15 cellular contexts compared by ENCODE assay signal in genomic region chr5:81426347-81426746, GRCh38. TPM values are rescaled to one million over a fixed set of nuclear protein-coding genes. Genes with fewer than 3 reads are reported as not detected.
DNase-seq lines count a peak whose midpoint lies in the region; ATAC-seq, FAIRE-seq and TF ChIP-seq lines count a peak whose summit lies in the region.
"Had no signal": no experiment of that assay in that cellular context is flagged by ENCODE, and none has a peak within 500 bp of the region (broad histone marks: within the 10 kb centered on the region; RNA-seq: fewer than 3 reads in every experiment).

No MANE protein-coding gene starts in this region.

- no peaks in the 10 kb centered on the region for H3K9me3 Mint-ChIP-seq in CD4-positive, alpha-beta T cell
- H3K9me3 Mint-ChIP-seq: natural killer cell; stimulated activated memory B cell treated with anti-CD40 and anti-IgM and Interleukin-4, amounts not matched to agents 10 μg/mL and 1 μg/mL and 100 μg/mL, for 72 hours had no signal

- H3K27me3 Mint-ChIP-seq in CD4-positive, alpha-beta T cell = no peaks in the 10 kb centered on the region
- H3K27me3 Mint-ChIP-seq: activated naive CD8-positive, alpha-beta T cell; stimulated activated memory B cell treated with anti-CD40 and anti-IgM and Interleukin-4, amounts not matched to agents 10 μg/mL and 1 μg/mL and 100 μg/mL, for 72 hours had no signal

- H3K4me1 Mint-ChIP-seq in CD4-positive, alpha-beta T cell (ENCODE audit: low read depth) = peaks cover 11% of the 10 kb centered on the region

- H3K4me3 ChIP-seq in OCI-LY7 (ENCODE audit: low read depth, low read length, poor library complexity, severe bottlenecking) (no peak overlapping the region), endothelial cell of umbilical vein (replicated peaks in 1 of 3; ENCODE audit: insufficient read depth in 1 of 3, low read depth in 1 of 3, low read length in 3 of 3) (no peak overlapping the region)
- H3K4me3 ChIP-seq: HAP-1, heart right ventricle, right lobe of liver had no signal

- H2AFZ ChIP-seq in OCI-LY7 (ENCODE audit: low read length) (no peak overlapping the region), endothelial cell of umbilical vein (ENCODE audit: low read depth, low read length) (peak overlapping the region; percentile 27)

- in situ Hi-C loops in GM13977 (cut with MboI; ENCODE audit: low pct_unique_long_range_greater_than_20kb, low sequenced_read_pairs, unreplicated experiment) = loop anchor here (10.0 kb wide), 1 partner anchor 798 kb away; no protein-coding TSS in a partner anchor

- no peak for FAIRE-seq in endothelial cell of umbilical vein (lab: Jason Lieb, UNC)

- no peaks in the 10 kb centered on the region for H3K27me3 ChIP-seq in CD4-positive, alpha-beta T cell (ENCODE audit: control insufficient read depth, insufficient read depth, low read length)
- H3K27me3 ChIP-seq in endothelial cell of umbilical vein (ENCODE audit: control insufficient read depth in 2 of 2, insufficient read depth in 2 of 2, low read length in 2 of 2) = no peaks in the 10 kb centered on the region
- H3K27me3 ChIP-seq: heart right ventricle, right lobe of liver had no signal

- H4K20me1 ChIP-seq in OCI-LY7 (ENCODE audit: insufficient read depth, low read length) = no peaks in the 10 kb centered on the region
- no peaks in the 10 kb centered on the region for H4K20me1 ChIP-seq in endothelial cell of umbilical vein (replicated peaks; ENCODE audit: control insufficient read depth, extremely low read depth, insufficient read depth, low read length)

- no peak for TF ChIP-seq CTCF in CD4-positive, alpha-beta T cell (IDR thresholded peaks at IDR 0.05)
- no peak for TF ChIP-seq CTCF in OCI-LY7 (conservative IDR thresholded peaks at IDR 0.05; ENCODE audit: low read length)
- no peak for TF ChIP-seq CTCF in endothelial cell of umbilical vein (IDR thresholded peaks at IDR 0.05; ENCODE audit: extremely low read depth in 1 of 2, insufficient read depth in 1 of 2, low read depth in 1 of 2, low read length in 2 of 2)
- TF ChIP-seq CTCF in GM13977 (IDR thresholded peaks at IDR 0.05; ENCODE audit: extremely low read depth, insufficient read depth, missing control alignments) = no peak

- no peaks in the 10 kb centered on the region for H3K9me2 ChIP-seq in OCI-LY7 (ENCODE audit: insufficient read depth, low read length)

- no peak overlapping the region for H3K9ac ChIP-seq in endothelial cell of umbilical vein (replicated peaks; ENCODE audit: extremely low read depth, insufficient read depth, low read length)

- BruUV-seq in OCI-LY7 (replicated peaks; lab: Mats Ljungman, UMichigan) (no TSS peak), endothelial cell of umbilical vein (replicated peaks; lab: Mats Ljungman, UMichigan) (no TSS peak)

- H3K4me1 ChIP-seq in OCI-LY7 (ENCODE audit: insufficient read depth, low read length, poor library complexity, severe bottlenecking) (peaks cover 13% of the 10 kb centered on the region), endothelial cell of umbilical vein (ENCODE audit: control insufficient read depth, extremely low read depth, insufficient read depth, low read length) (peaks cover 33% of the 10 kb centered on the region)

- no peak overlapping the region for H3K4me2 ChIP-seq in OCI-LY7 (ENCODE audit: low read length)
- peak overlapping the region; percentile 38 for H3K4me2 ChIP-seq in endothelial cell of umbilical vein (ENCODE audit: insufficient read depth, low read length)

- intact Hi-C loops in CD4-positive, alpha-beta T cell (cut with DNase I, micrococcal nuclease) = loop anchor here in 1 of 2 experiments (5.0 kb wide), 3 partner anchors 326 to 431 kb away; partner anchors contain the start of gene SSBP2
- intact Hi-C loops in OCI-LY7 (cut with micrococcal nuclease; ENCODE audit: unreplicated experiment) = loop anchor here (5.0 kb wide), 3 partner anchors 411 to 741 kb away; no protein-coding TSS in a partner anchor
- intact Hi-C loops in endothelial cell of umbilical vein (cut with micrococcal nuclease) = loop anchor here (5.0 to 10.0 kb wide), 2 partner anchors 411 to 838 kb away; no protein-coding TSS in a partner anchor
- intact Hi-C loops in left colon (cut with DNase I, micrococcal nuclease) = loop anchor here in 1 of 2 donors (5.0 kb wide), 1 partner anchor 741 kb away; no protein-coding TSS in a partner anchor

- no peak overlapping the region for H3K4me3 Mint-ChIP-seq in CD4-positive, alpha-beta T cell
- H3K4me3 Mint-ChIP-seq: activated naive CD8-positive, alpha-beta T cell; natural killer cell; stimulated activated memory B cell treated with anti-CD40 and anti-IgM and Interleukin-4, amounts not matched to agents 10 μg/mL and 1 μg/mL and 100 μg/mL, for 72 hours had no signal

- no peak for TF ChIP-seq POLR2A in endothelial cell of umbilical vein (IDR thresholded peaks at IDR 0.05; ENCODE audit: low read depth, low read length)

- peaks cover 47% of the 10 kb centered on the region for H3K36me3 ChIP-seq in OCI-LY7 (ENCODE audit: insufficient read depth, low read length)
- no peaks in the 10 kb centered on the region for H3K36me3 ChIP-seq in endothelial cell of umbilical vein (ENCODE audit: control insufficient read depth in 2 of 2, extremely low read depth in 1 of 2, insufficient read depth in 2 of 2, low read length in 2 of 2)
- H3K36me3 ChIP-seq: HAP-1, right lobe of liver had no signal

- no peaks in the 10 kb centered on the region for H3K79me2 ChIP-seq in OCI-LY7 (ENCODE audit: insufficient read depth, low read depth, low read length)
- no peaks in the 10 kb centered on the region for H3K79me2 ChIP-seq in endothelial cell of umbilical vein (ENCODE audit: control insufficient read depth, insufficient read depth, low read length)

- POLR2A ChIA-PET in CD4-positive, alpha-beta T cell (lab: Charles Lee) = interaction anchor here (0.9 to 3.1 kb wide), 4 partner anchors 325 to 739 kb away, joined by 3 to 9 read pairs (median 4); partner anchors contain the start of gene SSBP2
- POLR2A ChIA-PET in OCI-LY7 (lab: Charles Lee) = interaction anchor here (0.9 kb wide), 1 partner anchor 305 kb away, joined by 3 read pairs; no protein-coding TSS in a partner anchor
- POLR2A ChIA-PET in endothelial cell of umbilical vein (lab: Charles Lee) = no interaction called here

- H3K27ac ChIP-seq in CD4-positive, alpha-beta T cell (ENCODE audit: low read depth, low read length) = no peak overlapping the region
- H3K27ac ChIP-seq in OCI-LY7 (ENCODE audit: low read depth, low read length, poor library complexity, severe bottlenecking) = peak overlapping the region; percentile 24
- peak overlapping the region; percentile 13 for H3K27ac ChIP-seq in endothelial cell of umbilical vein (ENCODE audit: insufficient read depth, low read depth, low read length)

- no peak for DNase-seq in CD4-positive, alpha-beta T cell
- DNase-seq in OCI-LY7 (ENCODE audit: low spot score) = no peak
- DNase-seq in endothelial cell of umbilical vein (ENCODE audit: low read depth, low spot score) = no peak
- peak; percentile 35 for DNase-seq in pons (ENCODE audit: low spot score)
- no peak for DNase-seq in GM13977 (ENCODE audit: low spot score)
- no peak for DNase-seq in left colon
- DNase-seq in NCI-H2081 (lab: John Stamatoyannopoulos, UW) = no peak
- DNase-seq: heart right ventricle, natural killer cell, NCI-H446, right lobe of liver had no signal

- peaks cover 27% of the 10 kb centered on the region for H3K36me3 Mint-ChIP-seq in CD4-positive, alpha-beta T cell (ENCODE audit: low read depth)
- H3K36me3 Mint-ChIP-seq: activated naive CD8-positive, alpha-beta T cell; natural killer cell; stimulated activated memory B cell treated with anti-CD40 and anti-IgM and Interleukin-4, amounts not matched to agents 10 μg/mL and 1 μg/mL and 100 μg/mL, for 72 hours had no signal

- no peaks in the 10 kb centered on the region for H3K9me1 ChIP-seq in endothelial cell of umbilical vein (replicated peaks; ENCODE audit: control insufficient read depth, extremely low read depth, insufficient read depth, low read length)

- H3K27ac Mint-ChIP-seq in CD4-positive, alpha-beta T cell = peak overlapping the region; percentile 12
- H3K27ac Mint-ChIP-seq: activated naive CD8-positive, alpha-beta T cell; natural killer cell; stimulated activated memory B cell treated with anti-CD40 and anti-IgM and Interleukin-4, amounts not matched to agents 10 μg/mL and 1 μg/mL and 100 μg/mL, for 72 hours had no signal

- dilution Hi-C loops in endothelial cell of umbilical vein (cut with MboI; ENCODE audit: extremely low pct_ligation_motif_present, low sequenced_read_pairs) = no loop called here

- CTCF ChIA-PET in CD4-positive, alpha-beta T cell (lab: Charles Lee) = interaction anchor here (0.6 to 2.0 kb wide), 4 partner anchors 145 to 743 kb away, joined by 3 to 4 read pairs (median 4); no protein-coding TSS in a partner anchor
- CTCF ChIA-PET in OCI-LY7 (lab: Charles Lee; ENCODE audit: unreplicated experiment) = no interaction called here
- CTCF ChIA-PET in endothelial cell of umbilical vein (lab: Charles Lee) = interaction anchor here (0.7 to 6.6 kb wide), 25 partner anchors 10 to 852 kb away, joined by 3 to 83 read pairs (median 6); partner anchors contain the start of genes RPS23 and SSBP2

- no peak for ATAC-seq in CD4-positive, alpha-beta T cell (ENCODE audit: poor library complexity)
- ATAC-seq in GM21737 (IDR thresholded peaks at IDR 0.05; ENCODE audit: unreplicated experiment) (no peak), left colon (no peak)
- ATAC-seq: stimulated activated memory B cell treated with anti-CD40 and anti-IgM and Interleukin-4, amounts not matched to agents 10 μg/mL and 1 μg/mL and 100 μg/mL, for 72 hours had no signal

- no peaks in the 10 kb centered on the region for H3K9me3 ChIP-seq in CD4-positive, alpha-beta T cell (ENCODE audit: control insufficient read depth, low read length)
- no peaks in the 10 kb centered on the region for H3K9me3 ChIP-seq in OCI-LY7 (ENCODE audit: low read length)
- no peaks in the 10 kb centered on the region for H3K9me3 ChIP-seq in endothelial cell of umbilical vein (replicated peaks; ENCODE audit: control insufficient read depth, insufficient read depth, low read length)
- H3K9me3 ChIP-seq: HAP-1, heart right ventricle, right lobe of liver had no signal

TF ChIP-seq in endothelial cell of umbilical vein, 7 proteins besides CTCF, POLR2A, EP300 and RAD21 (continues in another document):
- no peak for TF ChIP-seq EZH2 (IDR thresholded peaks at IDR 0.05; ENCODE audit: borderline replicate concordance, low read depth, low read length, severe bottlenecking)

RNA-seq across cellular contexts. Expression of gene ACOT12, which starts 32.4 kb away (rescaled TPM):
- total RNA-seq in CD4-positive, alpha-beta T cell = under 1 TPM; 0.39 to 0.44 TPM
- 0.35 TPM in 1 of 2 replicates, not detected in the other for total RNA-seq in OCI-LY7 (2014; rRNA removed; shearing (Covaris generic))
- total RNA-seq in OCI-LY7 (2022) (0.27 TPM in 1 of 2 replicates, not detected in the other), endothelial cell of umbilical vein (not detected in 2 replicates), left colon (not detected)
- not detected in 2 replicates for polyA plus RNA-seq in endothelial cell of umbilical vein
- 0.14 TPM in 1 of 2 replicates, not detected in the other for polyA plus RNA-seq in endothelial cell of umbilical vein (2011; cell fraction: cytosol; rRNA removed)
- polyA plus RNA-seq in endothelial cell of umbilical vein (2011; cell fraction: nucleus; rRNA removed) = not detected in 2 replicates
- polyA plus RNA-seq in endothelial cell of umbilical vein (2012) = not detected in 2 replicates
- polyA minus RNA-seq in endothelial cell of umbilical vein = not detected in 2 replicates
- polyA minus RNA-seq in endothelial cell of umbilical vein (2011; cell fraction: cytosol; rRNA and poly(A)+ RNA removed) = not detected
- polyA minus RNA-seq in endothelial cell of umbilical vein (2011; cell fraction: nucleus; rRNA and poly(A)+ RNA removed) = not detected in 2 replicates
- total RNA-seq: heart right ventricle, natural killer cell had no signal
